Comparison of ENCODE assay signal across 11 cellular contexts in the genomic region with DNA sequence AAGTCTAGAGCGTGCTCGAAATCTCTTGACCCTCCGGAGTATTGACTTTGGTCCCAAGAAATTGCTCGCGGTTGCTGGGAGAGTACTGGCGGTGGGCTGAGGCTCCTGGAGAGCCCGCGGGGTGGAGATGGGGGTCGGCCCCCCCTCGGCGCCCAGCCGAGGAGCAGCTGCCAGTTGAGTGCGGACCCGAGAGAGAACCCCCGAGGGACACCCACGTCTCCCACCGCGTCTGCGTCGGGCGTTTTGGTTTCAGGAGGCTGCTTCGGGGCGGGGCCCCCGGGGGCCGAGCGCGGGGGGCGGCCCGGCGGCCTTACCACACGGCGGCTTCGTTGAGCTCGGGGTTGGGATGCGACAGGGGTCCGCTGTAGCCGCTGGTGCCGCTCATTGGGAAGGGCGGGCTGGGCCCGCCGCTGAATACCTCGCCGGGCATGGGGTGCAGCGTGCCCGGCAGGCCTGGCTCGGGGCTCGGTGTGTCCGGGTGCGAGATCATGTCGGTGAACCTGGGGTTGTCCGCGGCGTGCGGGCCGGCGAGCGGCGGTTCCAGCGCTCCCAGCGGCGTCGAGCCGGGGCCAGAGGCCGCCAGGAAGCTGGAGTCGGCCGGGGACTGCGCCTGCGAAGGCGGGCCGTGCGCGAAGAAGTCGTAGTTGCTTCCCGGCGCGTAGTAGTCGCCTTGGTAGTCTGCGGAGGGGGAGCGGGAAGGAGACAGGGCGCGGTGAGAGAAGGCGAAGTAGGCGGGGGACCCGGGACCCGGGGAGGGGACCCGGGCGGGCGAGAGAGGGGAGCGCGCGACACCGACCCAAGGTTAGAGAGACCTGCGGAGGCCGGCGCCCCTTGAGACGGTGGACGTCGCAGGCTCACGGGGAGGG. TPM values are rescaled to one million over a fixed set of nuclear protein-coding genes. Genes with fewer than 3 reads are reported as not detected.
DNase-seq lines count a peak whose midpoint lies in the region; ATAC-seq, FAIRE-seq and TF ChIP-seq lines count a peak whose summit lies in the region.
"Had no signal": no experiment of that assay in that cellular context is flagged by ENCODE, and none has a peak within 500 bp of the region (broad histone marks: within the 10 kb centered on the region; RNA-seq: fewer than 3 reads in every experiment).

No MANE protein-coding gene starts in this region.

- POLR2A ChIA-PET in activated B cell treated with CpG ODN at 0.5 μM for 24 hours (lab: Charles Lee) = no interaction called here

- H3K9me3 Mint-ChIP-seq in activated B cell treated with CpG ODN at 0.5 μM for 24 hours = no peaks in the 10 kb centered on the region

- H3K27me3 Mint-ChIP-seq in activated B cell treated with CpG ODN at 0.5 μM for 24 hours = peaks cover 70% of the 10 kb centered on the region

- H3K9me2 ChIP-seq in GM23248 (ENCODE audit: insufficient read depth) = no peaks in the 10 kb centered on the region

- H3K27ac ChIP-seq in GM23248 (no peak overlapping the region), right cardiac atrium (ENCODE audit: low read length) (no peak overlapping the region)
- H3K27ac ChIP-seq: SK-N-MC, testis had no signal

- H4K20me1 ChIP-seq in GM23248 (ENCODE audit: insufficient read depth) = no peaks in the 10 kb centered on the region

- ATAC-seq in activated B cell treated with CpG ODN at 0.5 μM for 24 hours (ENCODE audit: low read depth) (no peak), right cardiac atrium (peak in 1 of 2 donors; percentile 13), GM19023 (IDR thresholded peaks at IDR 0.05; ENCODE audit: unreplicated experiment) (no peak), GM21367 (IDR thresholded peaks at IDR 0.05; ENCODE audit: unreplicated experiment) (no peak)

- H3K36me3 ChIP-seq in GM23248 (ENCODE audit: low read depth) = no peaks in the 10 kb centered on the region

- no peak for TF ChIP-seq CTCF in activated B cell treated with CpG ODN at 0.5 μM for 24 hours (IDR thresholded peaks at IDR 0.05)

- peak; percentile 35 for DNase-seq in GM23248
- DNase-seq in activated B cell treated with CpG ODN at 0.5 μM for 24 hours = no peak
- no peak for DNase-seq in right cardiac atrium
- no peak for DNase-seq in skeletal muscle cell (ENCODE audit: low read depth)
- DNase-seq in NCI-H2196 treated with DMSO at 0.1 percent for 48 hours (lab: John Stamatoyannopoulos, UW; ENCODE audit: unreplicated experiment) = no peak
- no peak for DNase-seq in H54 (ENCODE audit: insufficient read length, low spot score)

- in situ Hi-C loops in GM23248 (cut with MboI) = loop anchor here (25.0 kb wide), 1 partner anchor 449 kb away; no protein-coding TSS in a partner anchor

- H3K4me3 ChIP-seq in GM23248 (no peak overlapping the region), right cardiac atrium (ENCODE audit: low read length) (peak overlapping the region; percentile 33), skeletal muscle cell (ENCODE audit: low read depth, low read length) (peak overlapping the region; percentile 18)
- H3K4me3 ChIP-seq: SK-N-MC had no signal

- intact Hi-C loops in activated B cell treated with CpG ODN at 0.5 μM for 24 hours (cut with micrococcal nuclease) (loop anchor here (1.0 kb wide), 1 partner anchor 449 kb away; no protein-coding TSS in a partner anchor), right cardiac atrium (cut with DNase I) (loop anchor here (1.0 to 5.0 kb wide), 3 partner anchors 449 to 450 kb away; no protein-coding TSS in a partner anchor)

- no peaks in the 10 kb centered on the region for H3K79me2 ChIP-seq in GM23248 (ENCODE audit: insufficient read depth)

- H2AFZ ChIP-seq in GM23248 = no peak overlapping the region

- no peak overlapping the region for H3K4me2 ChIP-seq in GM23248 (ENCODE audit: unreplicated experiment)

- peaks cover 24% of the 10 kb centered on the region for H3K4me1 Mint-ChIP-seq in activated B cell treated with CpG ODN at 0.5 μM for 24 hours

- H3K36me3 Mint-ChIP-seq in activated B cell treated with CpG ODN at 0.5 μM for 24 hours (ENCODE audit: low read depth) = no peaks in the 10 kb centered on the region

- H3K27ac Mint-ChIP-seq in activated B cell treated with CpG ODN at 0.5 μM for 24 hours = peak overlapping the region; percentile 46

- CTCF ChIA-PET in activated B cell treated with CpG ODN at 0.5 μM for 24 hours (lab: Charles Lee) = interaction anchor here (1.0 to 1.3 kb wide), 2 partner anchors 266 to 1045 kb away, joined by 4 read pairs; no protein-coding TSS in a partner anchor

- no peak for TF ChIP-seq POLR2A in H54 (IDR thresholded peaks at IDR 0.05; ENCODE audit: low read depth, low read length)

- no peaks in the 10 kb centered on the region for H3K9me3 ChIP-seq in GM23248 (ENCODE audit: low read depth)
- H3K9me3 ChIP-seq in right cardiac atrium (ENCODE audit: control insufficient read depth, low read length) = no peaks in the 10 kb centered on the region
- H3K9me3 ChIP-seq: testis had no signal

- peak overlapping the region; percentile 17 for H3K4me3 Mint-ChIP-seq in activated B cell treated with CpG ODN at 0.5 μM for 24 hours

- 3 to 7% methylated on average over 49 to 95 of the region's 99 CpGs for WGBS in GM23248 (ENCODE audit: low coverage in 1 of 2, low lambda C conversion rate in 2 of 2, missing lambda C conversion rate in 2 of 2), 2 experiments
- 1% methylated on average over 99 of the region's 99 CpGs for WGBS in right cardiac atrium

- no peaks in the 10 kb centered on the region for H3F3A ChIP-seq in GM23248 (ENCODE audit: insufficient read depth)

- H3K9ac ChIP-seq in GM23248 = no peak overlapping the region

- H3K4me1 ChIP-seq in GM23248 (ENCODE audit: insufficient read depth) (no peaks in the 10 kb centered on the region; the same call in 1 of the 2 replicates), right cardiac atrium (ENCODE audit: control insufficient read depth, insufficient read depth, low read length) (peaks cover 4% of the 10 kb centered on the region)

- no peak for FAIRE-seq in H54 (lab: Jason Lieb, UNC)

- H3K27me3 ChIP-seq in GM23248 (replicated peaks; ENCODE audit: insufficient read depth) (peaks cover 75% of the 10 kb centered on the region), right cardiac atrium (ENCODE audit: control insufficient read depth, insufficient read depth) (peaks cover 2% of the 10 kb centered on the region)

RNA-seq across cellular contexts. Expression of gene LHX5, which starts 8.6 kb away (rescaled TPM):
- total RNA-seq in GM23248 (2014; rRNA removed; shearing (Covaris generic)) = not detected in 2 replicates
- polyA plus RNA-seq in GM23248 (2016; fragmentation: Nextera tagmentation; extraction: Ambion mirVana) (not detected in 2 replicates), right cardiac atrium (not detected)
- total RNA-seq in activated B cell treated with CpG ODN at 0.5 μM for 24 hours (not detected in 2 replicates), right cardiac atrium (not detected)
- total RNA-seq: glomerular endothelial cell had no signal

RNA-seq across cellular contexts. Expression of gene SDSL, which starts 40.9 kb away (rescaled TPM):
- total RNA-seq in GM23248 (2014; rRNA removed; shearing (Covaris generic)) = 5.1 and 6.3 TPM in 2 replicates
- polyA plus RNA-seq in GM23248 (2016; fragmentation: Nextera tagmentation; extraction: Ambion mirVana) (13.4 and 14.6 TPM in 2 replicates), right cardiac atrium (8.0 TPM)
- total RNA-seq in activated B cell treated with CpG ODN at 0.5 μM for 24 hours (0.20 and 1.2 TPM in 2 replicates), right cardiac atrium (1 to 10 TPM; 4.2 to 9.5 (median 5.7) TPM)

RNA-seq across cellular contexts. Expression of gene SDS, which starts 59.4 kb away (rescaled TPM):
- not detected in 2 replicates for total RNA-seq in GM23248 (2014; rRNA removed; shearing (Covaris generic))
- polyA plus RNA-seq in GM23248 (2016; fragmentation: Nextera tagmentation; extraction: Ambion mirVana) (not detected in 2 replicates), right cardiac atrium (0.52 TPM)
- total RNA-seq in activated B cell treated with CpG ODN at 0.5 μM for 24 hours (not detected in 2 replicates), right cardiac atrium (under 1 TPM in 3 of 4 donors, not detected in 1; 0.26 to 0.58 (median 0.34) TPM)
- total RNA-seq: glomerular endothelial cell had no signal
